In genomic region chr4:9913846-9914245, GRCh38 we compare ENCODE assay signal across 30 cellular contexts.
"Had no signal": no experiment of that assay in that cellular context is flagged by ENCODE, and none has a peak within 500 bp of the region (broad histone marks: within the 10 kb centered on the region; RNA-seq: fewer than 3 reads in every experiment).

No MANE protein-coding gene starts in this region.

- H3K27me3 ChIP-seq: cardiac muscle cell, MG63, Peyer's patch, SJSA1 had no signal

- H3K36me3 ChIP-seq: cardiac muscle cell, MG63, Peyer's patch, SJSA1 had no signal

- H3K27ac ChIP-seq: cardiac muscle cell, coronary artery, Peyer's patch, SJSA1 had no signal

- H3K4me3 ChIP-seq: cardiac muscle cell, coronary artery, MG63, Peyer's patch, SJSA1 had no signal

- H3K4me1 ChIP-seq: Peyer's patch, SJSA1 had no signal

- H3K9ac ChIP-seq: SK-N-SH had no signal

- H3K9me3 ChIP-seq: MG63, Peyer's patch, SJSA1, SK-N-SH had no signal

- FAIRE-seq: TTC549 had no signal

- H3K4me2 ChIP-seq: SK-N-SH had no signal

- ATAC-seq: activated CD4-positive, alpha-beta T cell treated with anti-CD3 and anti-CD28 coated beads for 36 hours; activated CD4-positive, CD25-positive, alpha-beta regulatory T cell treated with anti-CD3 and anti-CD28 coated beads, Interleukin-2, amount 50 U/mL, for 24 hours; activated CD8-positive, alpha-beta T cell treated with anti-CD3 and anti-CD28 coated beads, Interleukin-2, amount 10 ng/mL, durations not matched to agents 7 days and 5 days; activated naive CD8-positive, alpha-beta T cell treated with anti-CD3 and anti-CD28 coated beads, Interleukin-2, amount 50 U/mL, for 24 hours; activated T-cell treated with anti-CD3 and anti-CD28 coated beads, Interleukin-2, amount 50 U/mL, for 4 hours; PC-3 had no signal

- DNase-seq: activated CD4-positive, alpha-beta T cell treated with anti-CD3 and anti-CD28 coated beads for 36 hours; activated CD4-positive, alpha-beta T cell treated with anti-CD3 and anti-CD28 coated beads, Interleukin-2, amount 10 ng/mL, durations not matched to agents 7 days and 5 days; activated CD4-positive, alpha-beta T cell treated with anti-CD3 and anti-CD28 coated beads, Interleukin-2, amount 50 U/mL, for 48 hours; activated CD8-positive, alpha-beta memory T cell treated with anti-CD3 and anti-CD28 coated beads, Interleukin-2, amount 50 U/mL, for 4 hours; activated CD8-positive, alpha-beta T cell treated with anti-CD3 and anti-CD28 coated beads, Interleukin-2, amount 10 ng/mL, durations not matched to agents 7 days and 5 days; activated gamma-delta T cell treated with Interleukin-2 at 50 U/mL for 16 hours; activated naive CD4-positive, alpha-beta T cell treated with anti-CD3 and anti-CD28 coated beads for 36 hours; activated naive CD8-positive, alpha-beta T cell treated with anti-CD3 and anti-CD28 coated beads, Interleukin-2, amount 50 U/mL, for 24 hours; activated T-cell treated with anti-CD3 and anti-CD28 coated beads for 4 hours; activated T-cell treated with anti-CD3 and anti-CD28 coated beads, Interleukin-2, amount 50 U/mL, for 4 hours; anterior cingulate cortex; MG63; NCI-H1048; NCI-H1105 treated with DMSO at 0.1 percent for 48 hours; NCI-H1436; NCI-H1694; NCI-H1930; NCI-H2081 treated with DMSO at 0.1 percent for 48 hours; NCI-H226; NCI-H446 treated with DMSO at 0.1 percent for 48 hours; PC-3; Peyer's patch; RPMI8226; SHP77 treated with DMSO at 0.1 percent for 48 hours; SK-N-SH had no signal
